In the genomic region with DNA sequence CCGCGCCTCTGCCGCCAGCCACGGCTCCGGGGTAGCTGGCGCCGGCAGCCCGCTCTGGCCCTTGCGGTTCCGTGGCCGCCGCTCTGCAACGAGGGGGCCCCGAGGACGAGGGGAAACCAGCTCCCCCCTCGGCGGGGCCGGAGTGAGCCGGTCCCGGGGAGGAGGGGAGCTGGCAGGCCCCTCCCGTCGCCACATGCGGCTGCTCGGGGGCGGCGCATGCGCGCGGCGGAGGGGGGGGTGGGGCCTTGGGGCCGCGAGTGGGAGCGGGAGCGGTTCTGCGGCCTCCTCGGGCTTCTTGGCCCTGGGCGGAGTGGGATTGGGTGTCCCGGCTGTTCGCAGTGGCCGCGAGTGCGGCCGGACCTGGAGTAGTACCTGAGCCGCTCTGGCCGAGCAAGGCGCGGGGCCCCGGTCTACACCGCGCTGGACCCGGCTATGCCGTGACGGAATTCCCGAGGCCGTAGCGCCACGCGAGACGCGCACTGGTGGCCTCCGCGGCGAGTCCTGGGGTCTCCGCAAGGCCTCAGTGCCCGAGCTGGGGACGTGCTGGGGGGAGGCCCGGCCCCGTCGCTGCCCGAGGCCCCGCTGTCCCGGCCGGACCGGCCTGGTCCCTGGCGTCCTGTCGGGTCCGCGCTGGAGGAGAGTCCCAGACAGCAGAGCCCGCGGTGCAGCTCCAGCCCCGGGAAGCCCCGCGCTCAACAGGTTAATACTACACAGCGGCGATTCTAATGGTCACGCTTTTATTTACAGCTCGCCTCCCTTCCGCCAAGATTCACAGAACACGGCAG, we compare ENCODE assay signal across 8 cellular contexts. TPM values are rescaled to one million over a fixed set of nuclear protein-coding genes. Genes with fewer than 3 reads are reported as not detected.
DNase-seq lines count a peak whose midpoint lies in the region; ATAC-seq, FAIRE-seq and TF ChIP-seq lines count a peak whose summit lies in the region.

No MANE protein-coding gene starts in this region.

- H3K4me3 ChIP-seq in bronchial epithelial cell (ENCODE audit: low read depth, low read length) (peak overlapping the region; percentile 98), spleen (peak overlapping the region; percentile 91 to 98 (median 95))

- TF ChIP-seq POLR2A in spleen (IDR thresholded peaks at IDR 0.05): peak in 2 of 3 donors; percentile 57 to 89

- H3K36me3 ChIP-seq in bronchial epithelial cell (ENCODE audit: control insufficient read depth, insufficient read depth, low read length) (peaks cover 1% of the 10 kb centered on the region), spleen (peaks cover 0 to 15% (median 2%) of the 10 kb centered on the region in 6 donors)

- no peaks in the 10 kb centered on the region for H3K27me3 ChIP-seq in bronchial epithelial cell (ENCODE audit: control insufficient read depth, insufficient read depth, low read length)
- H3K27me3 ChIP-seq in spleen (replicated peaks in 1 of 7): no peaks in the 10 kb centered on the region

- peak overlapping the region; percentile 96 for H3K27ac Mint-ChIP-seq in WTC11

- peak; percentile 51 for DNase-seq in SKM-1 treated with dmso at 0.1 percent for 144 hours (lab: John Stamatoyannopoulos, UW; ENCODE audit: unreplicated experiment)
- DNase-seq in SKM-1 (lab: John Stamatoyannopoulos, UW; ENCODE audit: unreplicated experiment): no peak
- peak; percentile 71 for DNase-seq in NCI-H2029 (lab: John Stamatoyannopoulos, UW)
- DNase-seq in WTC11 (ENCODE audit: low spot score): peak; percentile 62
- peak; percentile 22 for DNase-seq in bronchial epithelial cell (ENCODE audit: low read depth)
- DNase-seq in iris pigment epithelial cell (ENCODE audit: low read depth): peak; percentile 76
- peak; percentile 96 for DNase-seq in spleen

- ATAC-seq in HG02884 (IDR thresholded peaks at IDR 0.05; ENCODE audit: unreplicated experiment) (peak; percentile 50), WTC11 (peak; percentile 67)

- no peak for FAIRE-seq in bronchial epithelial cell (lab: Jason Lieb, UNC)

- no peaks in the 10 kb centered on the region for H3K27me3 Mint-ChIP-seq in WTC11 (ENCODE audit: low read depth)

- no peak for TF ChIP-seq CTCF in WTC11 (IDR thresholded peaks at IDR 0.05)
- no peak for TF ChIP-seq CTCF in bronchial epithelial cell (IDR thresholded peaks at IDR 0.05; ENCODE audit: insufficient read depth, low read length, severe bottlenecking)
- no peak for TF ChIP-seq CTCF in spleen (IDR thresholded peaks at IDR 0.05 in 8 of 11, conservative IDR thresholded peaks at IDR 0.05 in 3 of 11)

- peak overlapping the region; percentile 94 for H3K4me3 Mint-ChIP-seq in WTC11

- peaks cover 16% of the 10 kb centered on the region for H3K4me1 Mint-ChIP-seq in WTC11

- POLR2A ChIA-PET in WTC11 (lab: Charles Lee): interaction anchor here (0.7 kb wide), 1 partner anchor 295 kb away, joined by 3 read pairs; no protein-coding TSS in a partner anchor

- peaks cover 11 to 50% (median 24%) of the 10 kb centered on the region in 6 donors for H3K4me1 ChIP-seq in spleen

- H3K9me3 Mint-ChIP-seq in WTC11: no peaks in the 10 kb centered on the region

- CTCF ChIA-PET in WTC11 (lab: Charles Lee): interaction anchor here (1.6 kb wide), 1 partner anchor 342 kb away, joined by 3 read pairs; no protein-coding TSS in a partner anchor

- peak overlapping the region; percentile 86 to 96 (median 92) for H3K27ac ChIP-seq in spleen

- intact Hi-C loops in spleen (cut with DNase I; ENCODE audit: low total_unique reads): loop anchor here (10.0 kb wide), 1 partner anchor 79 kb away; no protein-coding TSS in a partner anchor

- H3K9me3 ChIP-seq in spleen: no peaks in the 10 kb centered on the region

- H3K36me3 Mint-ChIP-seq in WTC11: no peaks in the 10 kb centered on the region; the same call in 1 of the 2 replicates

- 0 to 1% (median 0%) methylated on average over 22 to 89 of the region's 89 CpGs for WGBS in spleen, 5 donors

TF ChIP-seq in WTC11, 78 proteins besides CTCF, POLR2A, EP300 and RAD21 (continues in another document):
- TF ChIP-seq MXD4 (CRISPR knock-in tag; IDR thresholded peaks at IDR 0.05; ENCODE audit: borderline replicate concordance) (no peak), ETV6 (CRISPR knock-in tag; IDR thresholded peaks at IDR 0.05) (no peak), NR3C1 (CRISPR knock-in tag; conservative IDR thresholded peaks at IDR 0.05; ENCODE audit: low read depth) (no peak; the same call in 1 of the 2 replicates), NR2C2 (CRISPR knock-in tag; IDR thresholded peaks at IDR 0.05) (no peak), GABPB1 (CRISPR knock-in tag; IDR thresholded peaks at IDR 0.05) (0 out of 2 replicates have a peak, but pooled peaks have one; percentile 22), OVOL2 (CRISPR knock-in tag; IDR thresholded peaks at IDR 0.05; ENCODE audit: borderline replicate concordance) (0 out of 2 replicates have a peak, but pooled peaks have one; percentile 18), ELF4 (CRISPR knock-in tag; IDR thresholded peaks at IDR 0.05; ENCODE audit: low read depth) (no peak), IRF2 (CRISPR knock-in tag; IDR thresholded peaks at IDR 0.05; ENCODE audit: borderline replicate concordance, low read depth) (no peak), JUN (CRISPR knock-in tag; IDR thresholded peaks at IDR 0.05) (no peak), EMX1 (CRISPR knock-in tag; IDR thresholded peaks at IDR 0.05) (no peak), FOXP1 (CRISPR knock-in tag; IDR thresholded peaks at IDR 0.05; ENCODE audit: borderline replicate concordance) (peak; percentile 63; the same call in 1 of the 2 replicates), GTF2I (CRISPR knock-in tag; conservative IDR thresholded peaks at IDR 0.05) (no peak), TCF7 (CRISPR knock-in tag; IDR thresholded peaks at IDR 0.05; ENCODE audit: low read depth) (no peak)
- TF ChIP-seq, protein P1, sequence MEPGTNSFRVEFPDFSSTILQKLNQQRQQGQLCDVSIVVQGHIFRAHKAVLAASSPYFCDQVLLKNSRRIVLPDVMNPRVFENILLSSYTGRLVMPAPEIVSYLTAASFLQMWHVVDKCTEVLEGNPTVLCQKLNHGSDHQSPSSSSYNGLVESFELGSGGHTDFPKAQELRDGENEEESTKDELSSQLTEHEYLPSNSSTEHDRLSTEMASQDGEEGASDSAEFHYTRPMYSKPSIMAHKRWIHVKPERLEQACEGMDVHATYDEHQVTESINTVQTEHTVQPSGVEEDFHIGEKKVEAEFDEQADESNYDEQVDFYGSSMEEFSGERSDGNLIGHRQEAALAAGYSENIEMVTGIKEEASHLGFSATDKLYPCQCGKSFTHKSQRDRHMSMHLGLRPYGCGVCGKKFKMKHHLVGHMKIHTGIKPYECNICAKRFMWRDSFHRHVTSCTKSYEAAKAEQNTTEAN (CRISPR knock-in tag; IDR thresholded peaks at IDR 0.05): no peak
- TF ChIP-seq, protein P2, sequence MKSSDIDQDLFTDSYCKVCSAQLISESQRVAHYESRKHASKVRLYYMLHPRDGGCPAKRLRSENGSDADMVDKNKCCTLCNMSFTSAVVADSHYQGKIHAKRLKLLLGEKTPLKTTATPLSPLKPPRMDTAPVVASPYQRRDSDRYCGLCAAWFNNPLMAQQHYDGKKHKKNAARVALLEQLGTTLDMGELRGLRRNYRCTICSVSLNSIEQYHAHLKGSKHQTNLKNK (CRISPR knock-in tag; IDR thresholded peaks at IDR 0.05): no peak
- TF ChIP-seq, protein P3, sequence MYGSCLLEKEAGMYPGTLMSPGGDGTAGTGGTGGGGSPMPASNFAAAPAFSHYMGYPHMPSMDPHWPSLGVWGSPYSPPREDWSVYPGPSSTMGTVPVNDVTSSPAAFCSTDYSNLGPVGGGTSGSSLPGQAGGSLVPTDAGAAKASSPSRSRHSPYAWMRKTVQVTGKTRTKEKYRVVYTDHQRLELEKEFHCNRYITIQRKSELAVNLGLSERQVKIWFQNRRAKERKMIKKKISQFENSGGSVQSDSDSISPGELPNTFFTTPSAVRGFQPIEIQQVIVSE (CRISPR knock-in tag; IDR thresholded peaks at IDR 0.05; ENCODE audit: borderline replicate concordance): no peak
- TF ChIP-seq, protein P4, sequence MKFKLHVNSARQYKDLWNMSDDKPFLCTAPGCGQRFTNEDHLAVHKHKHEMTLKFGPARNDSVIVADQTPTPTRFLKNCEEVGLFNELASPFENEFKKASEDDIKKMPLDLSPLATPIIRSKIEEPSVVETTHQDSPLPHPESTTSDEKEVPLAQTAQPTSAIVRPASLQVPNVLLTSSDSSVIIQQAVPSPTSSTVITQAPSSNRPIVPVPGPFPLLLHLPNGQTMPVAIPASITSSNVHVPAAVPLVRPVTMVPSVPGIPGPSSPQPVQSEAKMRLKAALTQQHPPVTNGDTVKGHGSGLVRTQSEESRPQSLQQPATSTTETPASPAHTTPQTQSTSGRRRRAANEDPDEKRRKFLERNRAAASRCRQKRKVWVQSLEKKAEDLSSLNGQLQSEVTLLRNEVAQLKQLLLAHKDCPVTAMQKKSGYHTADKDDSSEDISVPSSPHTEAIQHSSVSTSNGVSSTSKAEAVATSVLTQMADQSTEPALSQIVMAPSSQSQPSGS (CRISPR knock-in tag; IDR thresholded peaks at IDR 0.05; ENCODE audit: borderline replicate concordance, low read depth): no peak
- TF ChIP-seq, protein P5, sequence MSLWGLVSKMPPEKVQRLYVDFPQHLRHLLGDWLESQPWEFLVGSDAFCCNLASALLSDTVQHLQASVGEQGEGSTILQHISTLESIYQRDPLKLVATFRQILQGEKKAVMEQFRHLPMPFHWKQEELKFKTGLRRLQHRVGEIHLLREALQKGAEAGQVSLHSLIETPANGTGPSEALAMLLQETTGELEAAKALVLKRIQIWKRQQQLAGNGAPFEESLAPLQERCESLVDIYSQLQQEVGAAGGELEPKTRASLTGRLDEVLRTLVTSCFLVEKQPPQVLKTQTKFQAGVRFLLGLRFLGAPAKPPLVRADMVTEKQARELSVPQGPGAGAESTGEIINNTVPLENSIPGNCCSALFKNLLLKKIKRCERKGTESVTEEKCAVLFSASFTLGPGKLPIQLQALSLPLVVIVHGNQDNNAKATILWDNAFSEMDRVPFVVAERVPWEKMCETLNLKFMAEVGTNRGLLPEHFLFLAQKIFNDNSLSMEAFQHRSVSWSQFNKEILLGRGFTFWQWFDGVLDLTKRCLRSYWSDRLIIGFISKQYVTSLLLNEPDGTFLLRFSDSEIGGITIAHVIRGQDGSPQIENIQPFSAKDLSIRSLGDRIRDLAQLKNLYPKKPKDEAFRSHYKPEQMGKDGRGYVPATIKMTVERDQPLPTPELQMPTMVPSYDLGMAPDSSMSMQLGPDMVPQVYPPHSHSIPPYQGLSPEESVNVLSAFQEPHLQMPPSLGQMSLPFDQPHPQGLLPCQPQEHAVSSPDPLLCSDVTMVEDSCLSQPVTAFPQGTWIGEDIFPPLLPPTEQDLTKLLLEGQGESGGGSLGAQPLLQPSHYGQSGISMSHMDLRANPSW (CRISPR knock-in tag; conservative IDR thresholded peaks at IDR 0.05; ENCODE audit: low read depth): no peak

RNA-seq across cellular contexts. Expression of a gene that starts 0.5 kb away (rescaled TPM):
- total RNA-seq in WTC11 (2021) (29.4 to 34.1 TPM (median 32.6 TPM) in 3 replicates), bronchial epithelial cell (5.0 and 5.6 TPM in 2 replicates), spleen (10 to 100 TPM; 10.7 to 15.0 (median 13.6) TPM)
- 1 to 10 TPM; 2.7 to 6.1 (median 2.7) TPM for polyA plus RNA-seq in spleen
